Comparison of ENCODE assay signal across 9 cellular contexts in genomic region chr6:33273129-33273923, GRCh38. TPM values are rescaled to one million over a fixed set of nuclear protein-coding genes. Genes with fewer than 3 reads are reported as not detected.
DNase-seq lines count a peak whose midpoint lies in the region; ATAC-seq and TF ChIP-seq lines count a peak whose summit lies in the region.
"Had no signal": no experiment of that assay in that cellular context is flagged by ENCODE, and none has a peak within 500 bp of the region (broad histone marks: within the 10 kb centered on the region; RNA-seq: fewer than 3 reads in every experiment).

No MANE protein-coding gene starts in this region.

- WGBS in esophagus, 2 donors = 43 to 45% methylated on average over 11 of the region's 11 CpGs
- 56 to 67% (median 57%) methylated on average over 11 of the region's 11 CpGs for WGBS in psoas muscle, 3 donors

- H3K4me3 ChIP-seq in GM12875 (ENCODE audit: low read depth, low read length) (peak overlapping the region; percentile 61), esophagus (ENCODE audit: low read depth in 1 of 2, low read length in 2 of 2) (peak overlapping the region; percentile 61 to 93), psoas muscle (peak overlapping the region; percentile 81)

- H3K27me3 ChIP-seq in esophagus (ENCODE audit: control insufficient read depth in 1 of 2, insufficient read depth in 2 of 2, low read length in 2 of 2) (no peaks in the 10 kb centered on the region), psoas muscle (ENCODE audit: insufficient read depth in 3 of 3, low read length in 2 of 3) (no peaks in the 10 kb centered on the region)

- TF ChIP-seq CTCF in GM12875 (IDR thresholded peaks at IDR 0.05; ENCODE audit: borderline replicate concordance, insufficient read depth, low read depth, low read length) = no peak
- no peak for TF ChIP-seq CTCF in psoas muscle (IDR thresholded peaks at IDR 0.05)

- DNase-seq in RKO (ENCODE audit: low spot score) = peak; percentile 40
- no peak for DNase-seq in psoas muscle
- no peak for DNase-seq in A172 (ENCODE audit: low spot score)
- DNase-seq: left ventricle myocardium superior had no signal

- H3K27ac ChIP-seq in esophagus (ENCODE audit: low read depth in 2 of 2, low read length in 1 of 2) (peak overlapping the region; percentile 71 to 89), psoas muscle (no peak overlapping the region)

- intact Hi-C loops in psoas muscle (cut with DNase I) = loop anchor here in 1 of 2 donors (2.0 to 10.0 kb wide), 2 partner anchors 15 to 131 kb away; partner anchors contain the start of genes PFDN6 and WDR46

- H3K36me3 ChIP-seq in esophagus (ENCODE audit: control insufficient read depth in 2 of 2, insufficient read depth in 2 of 2, low read length in 1 of 2) (peaks cover 2 to 13% of the 10 kb centered on the region in 2 donors), psoas muscle (ENCODE audit: insufficient read depth in 1 of 2, low read depth in 1 of 2) (peaks cover 6 to 57% of the 10 kb centered on the region in 2 donors)

- H3K9me3 ChIP-seq in esophagus (ENCODE audit: control insufficient read depth in 2 of 2, insufficient read depth in 1 of 2, low read depth in 1 of 2, low read length in 1 of 2) = no peaks in the 10 kb centered on the region
- H3K9me3 ChIP-seq in psoas muscle = no peaks in the 10 kb centered on the region

- H3K4me1 ChIP-seq in esophagus (ENCODE audit: control insufficient read depth in 2 of 2, insufficient read depth in 2 of 2, low read length in 1 of 2) (peaks cover 4 to 10% of the 10 kb centered on the region in 2 donors), psoas muscle (peaks cover 50% of the 10 kb centered on the region)

- ATAC-seq in psoas muscle (no peak), GM21619 (IDR thresholded peaks at IDR 0.05; ENCODE audit: unreplicated experiment) (no peak), HG03097 (IDR thresholded peaks at IDR 0.05; ENCODE audit: low FRiP score, unreplicated experiment) (no peak), HG02884 (IDR thresholded peaks at IDR 0.05; ENCODE audit: unreplicated experiment) (no peak)
- ATAC-seq: left ventricle myocardium superior had no signal

RNA-seq across cellular contexts. Expression of gene RPS18, which starts 1.5 kb away (rescaled TPM):
- polyA plus RNA-seq in esophagus (1,000 to 10,000 TPM; 7,154 to 7,464 TPM), psoas muscle (1,000 to 10,000 TPM; 1,958 to 4,446 (median 3,068) TPM)
- total RNA-seq in psoas muscle = 1,000 to 10,000 TPM; 1,108 to 1,410 (median 1,267) TPM
- total RNA-seq in A172 (2014; rRNA removed; shearing (Covaris generic)) = 2,019 and 2,446 TPM in 2 replicates

RNA-seq across cellular contexts. Expression of gene VPS52, which starts 1.6 kb away (rescaled TPM):
- polyA plus RNA-seq in esophagus = 10 to 100 TPM; 44.9 to 48.9 TPM
- total RNA-seq in psoas muscle = 10 to 100 TPM; 35.7 to 52.5 (median 46.8) TPM
- polyA plus RNA-seq in psoas muscle = 10 to 100 TPM; 29.3 to 31.6 (median 30.2) TPM
- total RNA-seq in A172 (2014; rRNA removed; shearing (Covaris generic)) = 23.2 and 34.3 TPM in 2 replicates

RNA-seq across cellular contexts. Expression of gene B3GALT4, which starts 3.6 kb away (rescaled TPM):
- 10 to 100 TPM; 21.1 to 27.2 TPM for polyA plus RNA-seq in esophagus
- total RNA-seq in psoas muscle = 1 to 10 TPM; 1.3 to 3.6 (median 1.7) TPM
- polyA plus RNA-seq in psoas muscle = 1 to 10 TPM; 1.7 to 3.0 (median 1.8) TPM
- 0.07 TPM in 2 replicates for total RNA-seq in A172 (2014; rRNA removed; shearing (Covaris generic))

RNA-seq across cellular contexts. Expression of gene WDR46, which starts 15.7 kb away (rescaled TPM):
- polyA plus RNA-seq in esophagus = 10 to 100 TPM; 38.6 to 44.5 TPM
- total RNA-seq in psoas muscle = 10 to 100 TPM; 22.4 to 46.0 (median 34.7) TPM
- 10 to 100 TPM; 33.3 to 65.0 (median 44.4) TPM for polyA plus RNA-seq in psoas muscle
- total RNA-seq in A172 (2014; rRNA removed; shearing (Covaris generic)) = 77.9 and 95.4 TPM in 2 replicates

RNA-seq across cellular contexts. Expression of gene PFDN6, which starts 16.1 kb away (rescaled TPM):
- polyA plus RNA-seq in esophagus = 100 to 1,000 TPM; 127 to 293 TPM
- 10 to 100 TPM; 57.2 to 87.6 (median 75.7) TPM for total RNA-seq in psoas muscle
- polyA plus RNA-seq in psoas muscle = 100 to 1,000 TPM; 223 to 296 (median 248) TPM
- 85.3 and 93.7 TPM in 2 replicates for total RNA-seq in A172 (2014; rRNA removed; shearing (Covaris generic))
